ENCODE assay signal across 15 cellular contexts in genomic region chr6:121612916-121613315, GRCh38.
A peak's percentile ranks its signal among the peaks of the same experiment; 100 is the strongest.
DNase-seq lines count a peak whose midpoint lies in the region; ATAC-seq and TF ChIP-seq lines count a peak whose summit lies in the region.
"Had no signal": no experiment of that assay in that cellular context is flagged by ENCODE, and none has a peak within 500 bp of the region (broad histone marks: within the 10 kb centered on the region; RNA-seq: fewer than 3 reads in every experiment).

No MANE protein-coding gene starts in this region.

- H3K36me3 ChIP-seq in MG63, result no peaks in the 10 kb centered on the region
- H3K36me3 ChIP-seq in adipocyte (ENCODE audit: control insufficient read depth, insufficient read depth, low read length, severe bottlenecking), result no peaks in the 10 kb centered on the region
- no peaks in the 10 kb centered on the region for H3K36me3 ChIP-seq in fibroblast of lung (ENCODE audit: control insufficient read depth, insufficient read depth, low read length)
- no peaks in the 10 kb centered on the region for H3K36me3 ChIP-seq in osteoblast (ENCODE audit: insufficient read depth, low read length)
- H3K36me3 ChIP-seq in adrenal gland (replicated peaks in 1 of 2), result no peaks in the 10 kb centered on the region

- peak overlapping the region; percentile 18 for H3K4me3 ChIP-seq in MG63
- no peak overlapping the region for H3K4me3 ChIP-seq in adipocyte (ENCODE audit: low read length)
- H3K4me3 ChIP-seq in fibroblast of lung (replicated peaks in 1 of 4; ENCODE audit: control extremely low read depth in 1 of 4, insufficient read depth in 1 of 4, low read depth in 3 of 4, low read length in 4 of 4), result no peak overlapping the region
- H3K4me3 ChIP-seq in osteoblast (ENCODE audit: insufficient read depth, low read length), result no peak overlapping the region
- H3K4me3 ChIP-seq in adrenal gland, result no peak overlapping the region

- no peak overlapping the region for H3K9ac ChIP-seq in adipocyte (ENCODE audit: low read length)
- H3K9ac ChIP-seq in fibroblast of lung (ENCODE audit: insufficient read depth, low read length), result no peak overlapping the region

- TF ChIP-seq CTCF in fibroblast of lung (conservative IDR thresholded peaks at IDR 0.05 in 1 of 2, IDR thresholded peaks at IDR 0.05 in 1 of 2; ENCODE audit: low read depth in 1 of 2, low read length in 2 of 2) (no peak), osteoblast (IDR thresholded peaks at IDR 0.05; ENCODE audit: extremely low read depth, low read depth, low read length) (no peak), adrenal gland (IDR thresholded peaks at IDR 0.05) (no peak)

- TF ChIP-seq POLR2A in adrenal gland (IDR thresholded peaks at IDR 0.05), result no peak

- no peaks in the 10 kb centered on the region for H3K4me1 Mint-ChIP-seq in stimulated activated effector memory CD8-positive, alpha-beta T cell treated with anti-CD3 and anti-CD28 coated beads, Interleukin-12 subunit alpha, Interleukin-12 subunit beta, amount 100 ng/mL, for 72 hours
- H3K4me1 Mint-ChIP-seq: B cell had no signal

- H3K4me2 ChIP-seq in fibroblast of lung (ENCODE audit: extremely low read depth, insufficient read depth, low read length), result peak overlapping the region; percentile 60
- peak overlapping the region; percentile 62 for H3K4me2 ChIP-seq in osteoblast (ENCODE audit: insufficient read depth, low read length)

- no peak overlapping the region for H3K27ac ChIP-seq in fibroblast of lung (ENCODE audit: insufficient read depth, low read length)
- no peak overlapping the region for H3K27ac ChIP-seq in osteoblast (ENCODE audit: low read depth, low read length)
- H3K27ac ChIP-seq in adrenal gland, result no peak overlapping the region

- no peaks in the 10 kb centered on the region for H3K27me3 ChIP-seq in MG63
- no peaks in the 10 kb centered on the region for H3K27me3 ChIP-seq in adipocyte (replicated peaks; ENCODE audit: control insufficient read depth, insufficient read depth, low read length)
- no peaks in the 10 kb centered on the region for H3K27me3 ChIP-seq in fibroblast of lung (ENCODE audit: control insufficient read depth, insufficient read depth, low read length)
- no peaks in the 10 kb centered on the region for H3K27me3 ChIP-seq in osteoblast (ENCODE audit: insufficient read depth, low read length)
- no peaks in the 10 kb centered on the region for H3K27me3 ChIP-seq in adrenal gland

- no peak overlapping the region for H2AFZ ChIP-seq in fibroblast of lung (ENCODE audit: low read length)
- peak overlapping the region; percentile 73 for H2AFZ ChIP-seq in osteoblast (ENCODE audit: low read length)

- no peaks in the 10 kb centered on the region for H3K79me2 ChIP-seq in fibroblast of lung (ENCODE audit: control insufficient read depth, insufficient read depth, low read length)
- H3K79me2 ChIP-seq in osteoblast (ENCODE audit: insufficient read depth, low read length), result no peaks in the 10 kb centered on the region

- no peak overlapping the region for H3K4me3 Mint-ChIP-seq in stimulated activated effector memory CD8-positive, alpha-beta T cell treated with anti-CD3 and anti-CD28 coated beads, Interleukin-12 subunit alpha, Interleukin-12 subunit beta, amount 100 ng/mL, for 72 hours
- H3K4me3 Mint-ChIP-seq: B cell; CD4-positive, alpha-beta T cell; HFFc6 had no signal

- DNase-seq in MG63 (no peak), adipocyte (ENCODE audit: low read depth) (peak; percentile 59), fibroblast of lung (ENCODE audit: low read depth in 2 of 2) (no peak), osteoblast (ENCODE audit: insufficient read length, low spot score, missing footprints) (no peak), adrenal gland (no peak), G401 (ENCODE audit: low spot score) (no peak)
- no peak for DNase-seq in stimulated activated effector memory CD8-positive, alpha-beta T cell treated with anti-CD3 and anti-CD28 coated beads, Interleukin-12 subunit alpha, Interleukin-12 subunit beta, amount 100 ng/mL, for 72 hours (ENCODE audit: low spot score in 2 of 2)
- DNase-seq: C1 segment of cervical spinal cord; Calu3; CD4-positive, alpha-beta T cell; DMS 273 treated with DMSO at 0.1 percent for 48 hours; HCEC 1CT; HFFc6 had no signal

- H3K36me3 Mint-ChIP-seq in stimulated activated effector memory CD8-positive, alpha-beta T cell treated with anti-CD3 and anti-CD28 coated beads, Interleukin-12 subunit alpha, Interleukin-12 subunit beta, amount 100 ng/mL, for 72 hours, result no peaks in the 10 kb centered on the region

- H3K9me3 Mint-ChIP-seq in stimulated activated effector memory CD8-positive, alpha-beta T cell treated with anti-CD3 and anti-CD28 coated beads, Interleukin-12 subunit alpha, Interleukin-12 subunit beta, amount 100 ng/mL, for 72 hours, result no peaks in the 10 kb centered on the region
- H3K9me3 Mint-ChIP-seq: CD4-positive, alpha-beta T cell; HFFc6 had no signal

- H3K4me1 ChIP-seq in adipocyte (ENCODE audit: control insufficient read depth, insufficient read depth, low read length) (peaks cover 8% of the 10 kb centered on the region), fibroblast of lung (ENCODE audit: control insufficient read depth, extremely low read depth, insufficient read depth, low read length) (no peaks in the 10 kb centered on the region), osteoblast (ENCODE audit: insufficient read depth, low read length) (peaks cover 15% of the 10 kb centered on the region), adrenal gland (replicated peaks in 1 of 2) (no peaks in the 10 kb centered on the region)

- no peak for ATAC-seq in stimulated activated effector memory CD8-positive, alpha-beta T cell treated with anti-CD3 and anti-CD28 coated beads, Interleukin-12 subunit alpha, Interleukin-12 subunit beta, amount 100 ng/mL, for 72 hours
- no peak for ATAC-seq in GM18907 (IDR thresholded peaks at IDR 0.05; ENCODE audit: unreplicated experiment)

- no peak overlapping the region for H3K27ac Mint-ChIP-seq in stimulated activated effector memory CD8-positive, alpha-beta T cell treated with anti-CD3 and anti-CD28 coated beads, Interleukin-12 subunit alpha, Interleukin-12 subunit beta, amount 100 ng/mL, for 72 hours
- H3K27ac Mint-ChIP-seq: B cell; CD4-positive, alpha-beta T cell; HFFc6 had no signal

- intact Hi-C loops in adrenal gland (cut with DNase I), result no loop called here

- in situ Hi-C loops in G401 (cut with HindIII; ENCODE audit: low sequenced_read_pairs), result no loop called here

- WGBS in adrenal gland, 4 donors, result 56 to 80% (median 70%) methylated on average over 3 of the region's 3 CpGs

- H4K20me1 ChIP-seq in fibroblast of lung (ENCODE audit: control insufficient read depth, extremely low read depth, insufficient read depth, low read length) (no peaks in the 10 kb centered on the region), osteoblast (ENCODE audit: insufficient read depth, low read length) (no peaks in the 10 kb centered on the region)

- H3K9me3 ChIP-seq in MG63 (no peaks in the 10 kb centered on the region), adipocyte (ENCODE audit: control insufficient read depth, low read length) (no peaks in the 10 kb centered on the region), fibroblast of lung (ENCODE audit: control insufficient read depth, insufficient read depth, low read depth, low read length) (no peaks in the 10 kb centered on the region), osteoblast (ENCODE audit: low read depth, low read length) (no peaks in the 10 kb centered on the region), adrenal gland (replicated peaks in 1 of 3) (no peaks in the 10 kb centered on the region)
